22 cellular contexts compared by ENCODE assay signal in the genomic region with DNA sequence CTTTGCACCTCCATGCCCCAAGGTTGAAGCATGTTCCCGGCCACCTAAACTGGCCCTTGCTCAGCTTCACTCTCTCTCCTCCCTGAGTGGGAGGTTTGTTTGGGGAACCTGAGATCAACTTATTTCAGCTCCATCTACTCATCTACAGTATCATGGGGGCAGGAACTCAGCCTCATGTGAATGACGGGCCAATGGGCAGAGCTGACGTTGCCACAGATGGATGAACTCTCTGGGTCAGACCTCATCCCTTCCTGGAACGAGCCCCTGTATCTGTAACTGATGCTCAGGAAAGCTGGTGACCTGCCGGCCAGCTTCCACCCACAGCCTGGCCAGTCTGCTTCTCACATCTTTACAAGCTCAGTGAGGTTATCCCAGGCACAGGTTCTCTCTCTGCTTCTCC.
"Had no signal": no experiment of that assay in that cellular context is flagged by ENCODE, and none has a peak within 500 bp of the region (broad histone marks: within the 10 kb centered on the region; RNA-seq: fewer than 3 reads in every experiment).

No MANE protein-coding gene starts in this region.

- H3K27ac ChIP-seq: SJSA1, SK-N-MC had no signal

- ATAC-seq: HepG2 had no signal

- H3K4me3 ChIP-seq: MG63, SJSA1, SK-N-MC had no signal

- H3K4me1 ChIP-seq: SJSA1 had no signal

- H3K36me3 ChIP-seq: MG63, SJSA1 had no signal

- DNase-seq: IMR-90, Karpas-422, KG1, MG63, NCI-H1092, NCI-H1105 treated with DMSO at 0.1 percent for 48 hours, NCI-H1417 treated with DMSO at 0.1 percent for 48 hours, NCI-H146, NCI-H1694 treated with DMSO at 0.1 percent for 48 hours, NCI-H1930, NCI-H2081, NCI-H2107, NCI-H2227 treated with DMSO at 0.1 percent for 48 hours, NCI-H524, NCI-H526 treated with DMSO at 0.1 percent for 48 hours, NCI-H748 treated with DMSO at 0.1 percent for 48 hours, Right ventricle myocardium superior, RPMI8226, SIG-M5 had no signal

- H3K9me3 ChIP-seq: MG63 had no signal

- H3K27me3 ChIP-seq: SJSA1 had no signal
